In genomic region chrX:1418901-1419544, GRCh38 we compare ENCODE assay signal across 22 cellular contexts. TPM values are rescaled to one million over a fixed set of nuclear protein-coding genes. Genes with fewer than 3 reads are reported as not detected.
DNase-seq lines count a peak whose midpoint lies in the region; ATAC-seq, FAIRE-seq and TF ChIP-seq lines count a peak whose summit lies in the region.
"Had no signal": no experiment of that assay in that cellular context is flagged by ENCODE, and none has a peak within 500 bp of the region (broad histone marks: within the 10 kb centered on the region; RNA-seq: fewer than 3 reads in every experiment).

No MANE protein-coding gene starts in this region.

- no peak for TF ChIP-seq POLR2A in sigmoid colon (IDR thresholded peaks at IDR 0.05)
- TF ChIP-seq POLR2A in GM12892 (IDR thresholded peaks at IDR 0.05; ENCODE audit: low read depth, low read length), result no peak

- ATAC-seq in esophagus mucosa, result peak; percentile 2
- ATAC-seq: body of pancreas had no signal

- H3K9me3 ChIP-seq in HUES64 (ENCODE audit: insufficient read depth, low read depth, low read length), result peaks cover 18% of the 10 kb centered on the region
- H3K9me3 ChIP-seq in sigmoid colon, result peaks cover 0 to 8% (median 6%) of the 10 kb centered on the region in 4 donors
- H3K9me3 ChIP-seq: body of pancreas had no signal

- H3K36me3 ChIP-seq in HUES64 (ENCODE audit: insufficient read depth, low read length) (peaks cover 82% of the 10 kb centered on the region), sigmoid colon (peaks cover 9 to 64% (median 21%) of the 10 kb centered on the region in 4 donors)

- no peak overlapping the region for H3K9ac ChIP-seq in HUES64 (ENCODE audit: low read depth, low read length)

- no peak for TF ChIP-seq CTCF in sigmoid colon (IDR thresholded peaks at IDR 0.05)

- no peak overlapping the region for H3K4me3 ChIP-seq in HUES64 (ENCODE audit: low read length)
- H3K4me3 ChIP-seq in sigmoid colon, result no peak overlapping the region
- H3K4me3 ChIP-seq: body of pancreas, lung, SJSA1 had no signal

- no peaks in the 10 kb centered on the region for H3K4me1 ChIP-seq in HUES64 (ENCODE audit: insufficient read depth, low read length)
- H3K4me1 ChIP-seq in sigmoid colon, result no peaks in the 10 kb centered on the region
- H3K4me1 ChIP-seq: body of pancreas, SJSA1 had no signal

- intact Hi-C loops in sigmoid colon (cut with DNase I), result no loop called here

- 87% methylated on average over 29 of the region's 29 CpGs for WGBS in HUES64
- 94 to 97% methylated on average over 29 of the region's 29 CpGs for WGBS in sigmoid colon, 2 donors

- no peak for TF ChIP-seq EP300 in sigmoid colon (IDR thresholded peaks at IDR 0.05)

- H3K27ac ChIP-seq in HUES64 (ENCODE audit: low read depth, low read length) (peak overlapping the region; percentile 26; the same call in 1 of the 2 replicates), sigmoid colon (no peak overlapping the region)
- H3K27ac ChIP-seq: body of pancreas, epithelial cell of prostate, SJSA1 had no signal

- FAIRE-seq in GM12892 (lab: Jason Lieb, UNC), result no peak
- FAIRE-seq: A204.1 had no signal

- peak; percentile 13 for DNase-seq in activated CD8-positive, alpha-beta memory T cell treated with anti-CD3 and anti-CD28 coated beads, Interleukin-2, amount 50 U/mL, for 4 hours
- no peak for DNase-seq in activated CD8-positive, alpha-beta memory T cell treated with anti-CD3 and anti-CD28 coated beads, Interleukin-2, amount 50 U/mL, for 48 hours
- DNase-seq in sigmoid colon, result peak; percentile 63
- no peak for DNase-seq in GM12892 (ENCODE audit: insufficient read length)
- no peak for DNase-seq in cerebellar cortex (ENCODE audit: low spot score)
- no peak for DNase-seq in NCI-H2081 (lab: John Stamatoyannopoulos, UW)
- DNase-seq: activated CD4-positive, alpha-beta T cell treated with anti-CD3 and anti-CD28 coated beads for 1 hour; activated naive CD4-positive, alpha-beta T cell treated with anti-CD3 and anti-CD28 coated beads, Interleukin-2, amount 10 ng/mL, durations not matched to agents 7 days and 5 days; CD4-positive, alpha-beta memory T cell; dermis blood vessel endothelial cell; naive B cell; NCI-H187 treated with DMSO at 0.1 percent for 48 hours; NCI-H446 treated with DMSO at 0.1 percent for 48 hours; stimulated activated naive CD4-positive, alpha-beta T cell; trophoblast cell had no signal

- H3K27me3 ChIP-seq in HUES64 (ENCODE audit: insufficient read depth, low read length) (no peaks in the 10 kb centered on the region), sigmoid colon (no peaks in the 10 kb centered on the region)
- H3K27me3 ChIP-seq: body of pancreas, SJSA1 had no signal

RNA-seq across cellular contexts. Expression of gene SLC25A6, which starts 27.1 kb away (rescaled TPM):
- polyA plus RNA-seq in HUES64 (2013, experiment 1 of 2), result 378 TPM
- 420 TPM for polyA plus RNA-seq in HUES64 (2013, experiment 2 of 2)
- 294 TPM for total RNA-seq in esophagus mucosa
- 100 to 1,000 TPM; 329 to 493 (median 469) TPM for total RNA-seq in sigmoid colon
- 100 to 1,000 TPM; 449 to 644 (median 517) TPM for polyA plus RNA-seq in sigmoid colon
- polyA plus RNA-seq in GM12892 (2012; ENCODE audit: missing spikeins), result 337 TPM

RNA-seq across cellular contexts. Expression of gene ASMTL, which starts 33.7 kb away (rescaled TPM):
- 34.2 TPM for polyA plus RNA-seq in HUES64 (2013, experiment 1 of 2)
- 43.4 TPM for polyA plus RNA-seq in HUES64 (2013, experiment 2 of 2)
- total RNA-seq in esophagus mucosa (8.1 TPM), sigmoid colon (10 to 100 TPM; 20.8 to 30.6 (median 29.3) TPM)
- 10 to 100 TPM; 11.8 to 24.0 (median 21.0) TPM for polyA plus RNA-seq in sigmoid colon
- polyA plus RNA-seq in GM12892 (2012; ENCODE audit: missing spikeins), result 23.3 TPM

Comparison
In these comparisons a context has a peak if more than half of its experiments do, and no peak if none do; other contexts are left out.
1. DNase-seq: peak in activated CD8-positive, alpha-beta memory T cell treated with anti-CD3 and anti-CD28 coated beads, Interleukin-2, amount 50 U/mL, for 4 hours (single experiment) and sigmoid colon (single experiment); none in activated CD8-positive, alpha-beta memory T cell treated with anti-CD3 and anti-CD28 coated beads, Interleukin-2, amount 50 U/mL, for 48 hours (single experiment), GM12892 (single experiment), cerebellar cortex (single experiment) and NCI-H2081 (0 of 2).